In genomic region chr4:99655315-99656081, GRCh38 we compare ENCODE assay signal across 10 cellular contexts. TPM values are rescaled to one million over a fixed set of nuclear protein-coding genes. Genes with fewer than 3 reads are reported as not detected.
A peak's percentile ranks its signal among the peaks of the same experiment; 100 is the strongest.
DNase-seq lines count a peak whose midpoint lies in the region; ATAC-seq and TF ChIP-seq lines count a peak whose summit lies in the region.
"Had no signal": no experiment of that assay in that cellular context is flagged by ENCODE, and none has a peak within 500 bp of the region (broad histone marks: within the 10 kb centered on the region; RNA-seq: fewer than 3 reads in every experiment).

No MANE protein-coding gene starts in this region.

- TF ChIP-seq CTCF in heart right ventricle (IDR thresholded peaks at IDR 0.05) (no peak), thyroid gland (IDR thresholded peaks at IDR 0.05) (no peak)

- H3K4me3 ChIP-seq in MG63 (no peak overlapping the region), adipocyte (ENCODE audit: low read length) (no peak overlapping the region), heart right ventricle (no peak overlapping the region), thyroid gland (replicated peaks in 1 of 3) (no peak overlapping the region)

- H3K36me3 ChIP-seq in MG63 (no peaks in the 10 kb centered on the region), adipocyte (ENCODE audit: control insufficient read depth, insufficient read depth, low read length, severe bottlenecking) (no peaks in the 10 kb centered on the region), heart right ventricle (no peaks in the 10 kb centered on the region), thyroid gland (no peaks in the 10 kb centered on the region)

- H3K9me3 ChIP-seq in MG63 (no peaks in the 10 kb centered on the region), adipocyte (ENCODE audit: control insufficient read depth, low read length) (no peaks in the 10 kb centered on the region), heart right ventricle (peaks cover 0 to 9% (median 0%) of the 10 kb centered on the region in 11 donors), thyroid gland (no peaks in the 10 kb centered on the region)

- TF ChIP-seq POLR2A in thyroid gland (IDR thresholded peaks at IDR 0.05), result no peak

- 45% methylated on average over 9 of the region's 9 CpGs for WGBS in heart right ventricle, 2 donors
- 49% methylated on average over 9 of the region's 9 CpGs for WGBS in thyroid gland, 2 donors

- H3K4me1 ChIP-seq in adipocyte (ENCODE audit: control insufficient read depth, insufficient read depth, low read length) (no peaks in the 10 kb centered on the region), heart right ventricle (peaks cover 0 to 35% (median 4%) of the 10 kb centered on the region in 9 donors), thyroid gland (peaks cover 0 to 12% of the 10 kb centered on the region in 2 donors)

- H3K27me3 ChIP-seq in MG63 (no peaks in the 10 kb centered on the region), adipocyte (replicated peaks; ENCODE audit: control insufficient read depth, insufficient read depth, low read length) (peaks cover 2% of the 10 kb centered on the region), heart right ventricle (no peaks in the 10 kb centered on the region), thyroid gland (no peaks in the 10 kb centered on the region)

- peak overlapping the region in 7 of 10 donors; percentile 23 to 71 (median 59) for H3K27ac ChIP-seq in heart right ventricle
- peak overlapping the region in 2 of 3 donors; percentile 17 to 23 for H3K27ac ChIP-seq in thyroid gland

- DNase-seq in MG63, result peak; percentile 69
- peak; percentile 83 for DNase-seq in adipocyte (ENCODE audit: low read depth)
- peak; percentile 51 to 61 for DNase-seq in heart right ventricle
- peak; percentile 72 to 90 for DNase-seq in thyroid gland
- no peak for DNase-seq in middle frontal gyrus (ENCODE audit: extremely low spot score, low spot score)
- DNase-seq in effector CD4-positive, alpha-beta T cell, result no peak
- no peak for DNase-seq in activated CD4-positive, CD25-positive, alpha-beta regulatory T cell treated with anti-CD3 and anti-CD28 coated beads, Interleukin-2, amount 50 U/mL, for 72 hours
- DNase-seq: NCI-H774 had no signal

- intact Hi-C loops in heart right ventricle (cut with DNase I) (no loop called here), thyroid gland (cut with DNase I) (no loop called here)

- ATAC-seq in heart right ventricle, result peak in 7 of 8 donors; percentile 46 to 80 (median 70)
- ATAC-seq: stimulated activated memory B cell treated with anti-CD40 and anti-IgM and Interleukin-4, amounts not matched to agents 10 μg/mL and 1 μg/mL and 100 μg/mL, for 72 hours had no signal

- no peak overlapping the region for H3K9ac ChIP-seq in adipocyte (ENCODE audit: low read length)

RNA-seq across cellular contexts. Expression of gene C4orf54, which starts 2.1 kb away (rescaled TPM):
- total RNA-seq in MG63 (2014; rRNA removed; shearing (Covaris generic); ENCODE audit: low replicate concordance), result not detected in 2 replicates
- total RNA-seq in heart right ventricle, result 1 to 10 TPM in 8 of 10 donors, under 1 TPM in 2; 0.68 to 9.3 (median 1.6) TPM
- polyA plus RNA-seq in heart right ventricle, result 10 to 100 TPM in 1 of 2 donors, under 1 TPM in 1; 0.80 to 14.4 TPM
- under 1 TPM in 2 of 4 donors, not detected in 2; 0.22 to 0.34 TPM for total RNA-seq in thyroid gland
- total RNA-seq: pulmonary artery endothelial cell had no signal

Comparison
In these comparisons a context has a peak if more than half of its experiments do, and no peak if none do; other contexts are left out.
1. DNase-seq: peak in MG63 (single experiment), adipocyte (single experiment), heart right ventricle (2 of 2) and thyroid gland (2 of 2); none in middle frontal gyrus (single experiment), effector CD4-positive, alpha-beta T cell (single experiment) and activated CD4-positive, CD25-positive, alpha-beta regulatory T cell treated with anti-CD3 and anti-CD28 coated beads, Interleukin-2, amount 50 U/mL, for 72 hours (single experiment).